In genomic region chr17:34398990-34399389, GRCh38 we compare ENCODE assay signal across 20 cellular contexts. TPM values are rescaled to one million over a fixed set of nuclear protein-coding genes. Genes with fewer than 3 reads are reported as not detected.
DNase-seq lines count a peak whose midpoint lies in the region; ATAC-seq and TF ChIP-seq lines count a peak whose summit lies in the region.
"Had no signal": no experiment of that assay in that cellular context is flagged by ENCODE, and none has a peak within 500 bp of the region (broad histone marks: within the 10 kb centered on the region; RNA-seq: fewer than 3 reads in every experiment).

No MANE protein-coding gene starts in this region.

- intact Hi-C loops in activated CD4-positive, alpha-beta memory T cell treated with anti-CD3 and anti-CD28 coated beads for 36 hours (cut with micrococcal nuclease), result no loop called here

- POLR2A ChIA-PET in activated CD4-positive, alpha-beta memory T cell treated with anti-CD3 and anti-CD28 coated beads, Interleukin-2, amount 10 ng/mL, durations not matched to agents 7 days and 5 days (lab: Charles Lee), result interaction anchor here (1.3 kb wide), 1 partner anchor 15 kb away, joined by 3 read pairs; no protein-coding TSS in a partner anchor
- POLR2A ChIA-PET in activated CD4-positive, alpha-beta memory T cell treated with anti-CD3 and anti-CD28 coated beads for 36 hours (lab: Charles Lee), result no interaction called here

- TF ChIP-seq POLR2A in suprapubic skin (IDR thresholded peaks at IDR 0.05), result no peak

- peak overlapping the region; percentile 44 for H3K27ac Mint-ChIP-seq in activated CD4-positive, alpha-beta memory T cell treated with anti-CD3 and anti-CD28 coated beads, Interleukin-2, amount 10 ng/mL, durations not matched to agents 7 days and 5 days
- no peak overlapping the region for H3K27ac Mint-ChIP-seq in activated CD4-positive, alpha-beta memory T cell treated with anti-CD3 and anti-CD28 coated beads for 36 hours
- peak overlapping the region; percentile 73 for H3K27ac Mint-ChIP-seq in stimulated activated memory B cell treated with anti-CD40 and anti-IgM and Interleukin-4, amounts not matched to agents 10 μg/mL and 1 μg/mL and 100 μg/mL, for 72 hours
- H3K27ac Mint-ChIP-seq: effector memory CD8-positive, alpha-beta T cell had no signal

- H3K9me3 ChIP-seq in suprapubic skin, result no peaks in the 10 kb centered on the region
- H3K9me3 ChIP-seq: A549 had no signal

- no peak for DNase-seq in activated CD4-positive, alpha-beta memory T cell treated with anti-CD3 and anti-CD28 coated beads, Interleukin-2, amount 10 ng/mL, durations not matched to agents 7 days and 5 days
- DNase-seq in activated CD4-positive, alpha-beta memory T cell treated with anti-CD3 and anti-CD28 coated beads for 36 hours, result no peak
- DNase-seq in OCI-M1 (lab: John Stamatoyannopoulos, UW) (peak; percentile 79), coronary artery (ENCODE audit: low spot score) (peak; percentile 49), suprapubic skin (ENCODE audit: low spot score in 2 of 2) (no peak)
- DNase-seq: activated CD4-positive, alpha-beta T cell treated with anti-CD3 and anti-CD28 coated beads for 4 hours; activated T-cell treated with anti-CD3 and anti-CD28 coated beads, Interleukin-2, amount 50 U/mL, for 48 hours; effector memory CD8-positive, alpha-beta T cell; left cardiac atrium; NCI-H510A had no signal

- TF ChIP-seq CTCF in coronary artery (IDR thresholded peaks at IDR 0.05), result no peak
- no peak for TF ChIP-seq CTCF in suprapubic skin (IDR thresholded peaks at IDR 0.05)

- H3K4me1 Mint-ChIP-seq in activated CD4-positive, alpha-beta memory T cell treated with anti-CD3 and anti-CD28 coated beads, Interleukin-2, amount 10 ng/mL, durations not matched to agents 7 days and 5 days, result peaks cover 42% of the 10 kb centered on the region
- H3K4me1 Mint-ChIP-seq in activated CD4-positive, alpha-beta memory T cell treated with anti-CD3 and anti-CD28 coated beads for 36 hours (ENCODE audit: low read depth), result no peaks in the 10 kb centered on the region
- peaks cover 41% of the 10 kb centered on the region for H3K4me1 Mint-ChIP-seq in stimulated activated memory B cell treated with anti-CD40 and anti-IgM and Interleukin-4, amounts not matched to agents 10 μg/mL and 1 μg/mL and 100 μg/mL, for 72 hours

- ATAC-seq in stimulated activated memory B cell treated with anti-CD40 and anti-IgM and Interleukin-4, amounts not matched to agents 10 μg/mL and 1 μg/mL and 100 μg/mL, for 72 hours, result peak; percentile 94
- ATAC-seq in GM18517 (IDR thresholded peaks at IDR 0.05; ENCODE audit: unreplicated experiment), result no peak
- ATAC-seq in GM21367 (IDR thresholded peaks at IDR 0.05; ENCODE audit: unreplicated experiment), result no peak
- ATAC-seq: A549; effector memory CD8-positive, alpha-beta T cell had no signal

- H3K36me3 Mint-ChIP-seq in activated CD4-positive, alpha-beta memory T cell treated with anti-CD3 and anti-CD28 coated beads, Interleukin-2, amount 10 ng/mL, durations not matched to agents 7 days and 5 days (ENCODE audit: low read depth), result no peaks in the 10 kb centered on the region
- no peaks in the 10 kb centered on the region for H3K36me3 Mint-ChIP-seq in activated CD4-positive, alpha-beta memory T cell treated with anti-CD3 and anti-CD28 coated beads for 36 hours
- no peaks in the 10 kb centered on the region for H3K36me3 Mint-ChIP-seq in stimulated activated memory B cell treated with anti-CD40 and anti-IgM and Interleukin-4, amounts not matched to agents 10 μg/mL and 1 μg/mL and 100 μg/mL, for 72 hours

- H3K27ac ChIP-seq in coronary artery (no peak overlapping the region), suprapubic skin (no peak overlapping the region)
- H3K27ac ChIP-seq: A549, skin epidermis had no signal

- no peaks in the 10 kb centered on the region for H3K4me1 ChIP-seq in suprapubic skin
- H3K4me1 ChIP-seq: A549 had no signal

- H3K9me3 Mint-ChIP-seq in activated CD4-positive, alpha-beta memory T cell treated with anti-CD3 and anti-CD28 coated beads, Interleukin-2, amount 10 ng/mL, durations not matched to agents 7 days and 5 days, result no peaks in the 10 kb centered on the region
- H3K9me3 Mint-ChIP-seq in activated CD4-positive, alpha-beta memory T cell treated with anti-CD3 and anti-CD28 coated beads for 36 hours, result no peaks in the 10 kb centered on the region
- H3K9me3 Mint-ChIP-seq in stimulated activated memory B cell treated with anti-CD40 and anti-IgM and Interleukin-4, amounts not matched to agents 10 μg/mL and 1 μg/mL and 100 μg/mL, for 72 hours, result no peaks in the 10 kb centered on the region
- H3K9me3 Mint-ChIP-seq: effector memory CD8-positive, alpha-beta T cell; IgD-negative memory B cell had no signal

- 57% methylated on average over 2 of the region's 2 CpGs for WGBS in suprapubic skin

- no peak overlapping the region for H3K4me3 Mint-ChIP-seq in activated CD4-positive, alpha-beta memory T cell treated with anti-CD3 and anti-CD28 coated beads, Interleukin-2, amount 10 ng/mL, durations not matched to agents 7 days and 5 days
- no peak overlapping the region for H3K4me3 Mint-ChIP-seq in activated CD4-positive, alpha-beta memory T cell treated with anti-CD3 and anti-CD28 coated beads for 36 hours
- no peak overlapping the region for H3K4me3 Mint-ChIP-seq in stimulated activated memory B cell treated with anti-CD40 and anti-IgM and Interleukin-4, amounts not matched to agents 10 μg/mL and 1 μg/mL and 100 μg/mL, for 72 hours
- H3K4me3 Mint-ChIP-seq: effector memory CD8-positive, alpha-beta T cell had no signal

- H3K4me3 ChIP-seq in coronary artery, result no peak overlapping the region
- no peak overlapping the region for H3K4me3 ChIP-seq in suprapubic skin
- H3K4me3 ChIP-seq: A549, skin epidermis had no signal

- peaks cover 26% of the 10 kb centered on the region for H3K27me3 Mint-ChIP-seq in activated CD4-positive, alpha-beta memory T cell treated with anti-CD3 and anti-CD28 coated beads, Interleukin-2, amount 10 ng/mL, durations not matched to agents 7 days and 5 days
- peaks cover 19% of the 10 kb centered on the region for H3K27me3 Mint-ChIP-seq in activated CD4-positive, alpha-beta memory T cell treated with anti-CD3 and anti-CD28 coated beads for 36 hours
- peaks cover 13% of the 10 kb centered on the region for H3K27me3 Mint-ChIP-seq in stimulated activated memory B cell treated with anti-CD40 and anti-IgM and Interleukin-4, amounts not matched to agents 10 μg/mL and 1 μg/mL and 100 μg/mL, for 72 hours

- no peaks in the 10 kb centered on the region for H3K27me3 ChIP-seq in suprapubic skin

- TF ChIP-seq EP300 in suprapubic skin (IDR thresholded peaks at IDR 0.05), result no peak

- CTCF ChIA-PET in activated CD4-positive, alpha-beta memory T cell treated with anti-CD3 and anti-CD28 coated beads, Interleukin-2, amount 10 ng/mL, durations not matched to agents 7 days and 5 days (lab: Charles Lee), result interaction anchor here (0.7 to 3.3 kb wide), 8 partner anchors 10 to 198 kb away, joined by 3 to 27 read pairs (median 4); partner anchors contain the start of gene CCL1
- CTCF ChIA-PET in activated CD4-positive, alpha-beta memory T cell treated with anti-CD3 and anti-CD28 coated beads for 36 hours (lab: Charles Lee), result interaction anchor here (2.3 to 4.1 kb wide), 2 partner anchors 21 to 38 kb away, joined by 9 to 26 read pairs; no protein-coding TSS in a partner anchor

- no peaks in the 10 kb centered on the region for H3K36me3 ChIP-seq in suprapubic skin

RNA-seq across cellular contexts. Expression of gene CCL1, which starts 36.0 kb away (rescaled TPM):
- total RNA-seq in activated CD4-positive, alpha-beta memory T cell treated with anti-CD3 and anti-CD28 coated beads, Interleukin-2, amount 10 ng/mL, durations not matched to agents 7 days and 5 days, result 1 to 10 TPM; 4.8 to 6.8 TPM
- total RNA-seq in activated CD4-positive, alpha-beta memory T cell treated with anti-CD3 and anti-CD28 coated beads for 36 hours, result under 1 TPM; 0.44 to 0.67 TPM
- not detected for total RNA-seq in suprapubic skin
- total RNA-seq: cardiac septum, left cardiac atrium, osteocyte, RPMI7951, urinary bladder had no signal

RNA-seq across cellular contexts. Expression of gene CCL13, which starts 42.7 kb away (rescaled TPM):
- total RNA-seq in activated CD4-positive, alpha-beta memory T cell treated with anti-CD3 and anti-CD28 coated beads, Interleukin-2, amount 10 ng/mL, durations not matched to agents 7 days and 5 days, result not detected
- not detected for total RNA-seq in activated CD4-positive, alpha-beta memory T cell treated with anti-CD3 and anti-CD28 coated beads for 36 hours
- 1 to 10 TPM in 1 of 4 donors, not detected in 3; 1.6 TPM for total RNA-seq in suprapubic skin
- total RNA-seq: osteocyte, RPMI7951 had no signal

Comparison
In these comparisons a context has a peak if more than half of its experiments do, and no peak if none do; other contexts are left out.
1. DNase-seq: peak in OCI-M1 (single experiment) and coronary artery (single experiment); none in activated CD4-positive, alpha-beta memory T cell treated with anti-CD3 and anti-CD28 coated beads, Interleukin-2, amount 10 ng/mL, durations not matched to agents 7 days and 5 days (single experiment), activated CD4-positive, alpha-beta memory T cell treated with anti-CD3 and anti-CD28 coated beads for 36 hours (single experiment) and suprapubic skin (0 of 2).